Comparison of ENCODE assay signal across 30 cellular contexts in the genomic region with DNA sequence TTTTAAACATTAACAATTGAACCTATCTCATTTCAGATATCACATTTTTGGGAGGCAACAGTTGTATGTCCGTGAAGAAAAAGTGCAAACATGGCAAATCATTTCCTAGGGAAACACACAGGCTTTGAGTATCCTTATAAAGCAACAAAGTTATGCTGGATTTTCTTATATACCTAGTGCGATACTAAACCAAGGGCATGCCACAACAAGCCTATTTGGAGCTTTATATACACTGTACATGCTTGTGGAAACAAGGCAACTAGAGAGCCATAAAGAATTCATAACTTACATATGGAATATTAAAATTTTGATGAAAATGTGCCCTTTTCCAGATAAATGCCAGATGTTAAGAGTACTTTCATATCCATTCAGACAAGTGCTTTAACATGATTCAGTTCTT.
"Had no signal": no experiment of that assay in that cellular context is flagged by ENCODE, and none has a peak within 500 bp of the region (broad histone marks: within the 10 kb centered on the region; RNA-seq: fewer than 3 reads in every experiment).

No MANE protein-coding gene starts in this region.

- H3K27ac ChIP-seq: adrenal gland, ascending aorta, gastroesophageal sphincter, lower lobe of right lung, prostate gland, tibial artery had no signal

- H3K36me3 Mint-ChIP-seq: activated CD4-positive, alpha-beta memory T cell treated with anti-CD3 and anti-CD28 coated beads for 36 hours; activated naive CD8-positive, alpha-beta T cell treated with anti-CD3 and anti-CD28 coated beads for 36 hours; immature natural killer cell; stimulated activated naive B cell treated with anti-CD40 and anti-IgM and Interleukin-4, amounts not matched to agents 10 μg/mL and 1 μg/mL and 100 μg/mL, for 72 hours had no signal

- ATAC-seq: gastroesophageal sphincter; left lobe of liver; lower lobe of right lung; sciatic nerve; stimulated activated naive B cell treated with anti-CD40 and anti-IgM and Interleukin-4, amounts not matched to agents 10 μg/mL and 1 μg/mL and 100 μg/mL, for 72 hours had no signal

- H3K4me3 Mint-ChIP-seq: activated CD4-positive, alpha-beta memory T cell treated with anti-CD3 and anti-CD28 coated beads for 36 hours; activated CD4-positive, alpha-beta T cell treated with anti-CD3 and anti-CD28 coated beads, Interleukin-2, amount 10 ng/mL, durations not matched to agents 24 days and 14 days; activated naive CD4-positive, alpha-beta T cell treated with anti-CD3 and anti-CD28 coated beads for 36 hours; activated naive CD8-positive, alpha-beta T cell treated with anti-CD3 and anti-CD28 coated beads for 36 hours; activated T-helper 1 cell treated with anti-CD3 and anti-CD28 coated beads, Interleukin-12 subunit alpha, Interleukin-12 subunit beta, Interleukin-2, Interleukin-4 antibody, amounts not matched to agents 30 ng/mL and 10 ng/mL and 1 ng/mL, durations not matched to agents 14 hours and 24 hours and 36 hours; immature natural killer cell; nephron; stimulated activated naive B cell treated with anti-CD40 and anti-IgM and Interleukin-4, amounts not matched to agents 10 μg/mL and 1 μg/mL and 100 μg/mL, for 72 hours had no signal

- H3K27me3 ChIP-seq: adrenal gland, ascending aorta, brain microvascular endothelial cell, gastroesophageal sphincter, suprapubic skin, tibial artery had no signal

- H3K9me3 Mint-ChIP-seq: activated CD4-positive, alpha-beta memory T cell treated with anti-CD3 and anti-CD28 coated beads for 36 hours; activated CD4-positive, alpha-beta T cell treated with anti-CD3 and anti-CD28 coated beads, Interleukin-2, amount 10 ng/mL, durations not matched to agents 24 days and 14 days; activated naive CD4-positive, alpha-beta T cell treated with anti-CD3 and anti-CD28 coated beads for 36 hours; activated naive CD8-positive, alpha-beta T cell treated with anti-CD3 and anti-CD28 coated beads for 36 hours; activated T-helper 1 cell treated with anti-CD3 and anti-CD28 coated beads, Interleukin-12 subunit alpha, Interleukin-12 subunit beta, Interleukin-2, Interleukin-4 antibody, amounts not matched to agents 30 ng/mL and 10 ng/mL and 1 ng/mL, durations not matched to agents 14 hours and 24 hours and 36 hours; immature natural killer cell; nephron; stimulated activated naive B cell treated with anti-CD40 and anti-IgM and Interleukin-4, amounts not matched to agents 10 μg/mL and 1 μg/mL and 100 μg/mL, for 72 hours had no signal

- H3K9me3 ChIP-seq: adrenal gland, ascending aorta, gastroesophageal sphincter, lower lobe of right lung, prostate gland, suprapubic skin, tibial artery had no signal

- H3K27me3 Mint-ChIP-seq: activated CD4-positive, alpha-beta memory T cell treated with anti-CD3 and anti-CD28 coated beads for 36 hours had no signal

- H3K4me1 ChIP-seq: adrenal gland, prostate gland had no signal

- H3K36me3 ChIP-seq: adrenal gland, ascending aorta, brain microvascular endothelial cell, gastroesophageal sphincter, lower lobe of right lung, prostate gland, suprapubic skin, tibial artery had no signal

- H3K4me3 ChIP-seq: adrenal gland, ascending aorta, gastroesophageal sphincter, lower lobe of right lung, prostate gland, skin epidermis, suprapubic skin, tibial artery had no signal

- DNase-seq: activated CD4-positive, alpha-beta memory T cell treated with anti-CD3 and anti-CD28 coated beads for 36 hours; activated CD4-positive, alpha-beta T cell treated with anti-CD3 and anti-CD28 coated beads, Interleukin-2, amount 10 ng/mL, durations not matched to agents 24 days and 14 days; activated CD4-positive, CD25-positive, alpha-beta regulatory T cell treated with anti-CD3 and anti-CD28 coated beads, Interleukin-2, amount 50 U/mL, for 72 hours; activated CD8-positive, alpha-beta memory T cell treated with anti-CD3 and anti-CD28 coated beads, Interleukin-2, amount 50 U/mL, for 4 hours; activated effector memory CD4-positive, alpha-beta T cell treated with anti-CD3 and anti-CD28 coated beads, Interleukin-2, amount 50 U/mL, for 16 hours; activated naive CD4-positive, alpha-beta T cell treated with anti-CD3 and anti-CD28 coated beads for 36 hours; activated naive CD8-positive, alpha-beta T cell treated with anti-CD3 and anti-CD28 coated beads for 36 hours; activated T-cell treated with anti-CD3 and anti-CD28 coated beads, Interleukin-2, amount 50 U/mL, for 1 hour; adrenal gland; brain microvascular endothelial cell; central memory CD4-positive, alpha-beta T cell; hypothalamus; immature natural killer cell; lower lobe of right lung; retina; stimulated activated CD4-positive, alpha-beta T cell treated with anti-CD3 and anti-CD28 coated beads, Interleukin-1b, Interleukin-23, amount 100 ng/mL, for 48 hours; stimulated activated CD4-positive, alpha-beta T cell treated with anti-CD3 and anti-CD28 coated beads, Interleukin-4, amount 100 ng/mL, for 4 hours; stimulated activated CD8-positive, alpha-beta memory T cell treated with anti-CD3 and anti-CD28 coated beads, Interleukin-4, amount 100 ng/mL, for 48 hours; stimulated activated naive B cell treated with anti-CD40 and anti-IgM and Interleukin-4, amounts not matched to agents 10 μg/mL and 1 μg/mL and 100 μg/mL, for 72 hours; T-helper 9 cell; tibial artery had no signal

- H3K27ac Mint-ChIP-seq: activated CD4-positive, alpha-beta memory T cell treated with anti-CD3 and anti-CD28 coated beads for 36 hours; activated CD4-positive, alpha-beta T cell treated with anti-CD3 and anti-CD28 coated beads, Interleukin-2, amount 10 ng/mL, durations not matched to agents 24 days and 14 days; activated naive CD4-positive, alpha-beta T cell treated with anti-CD3 and anti-CD28 coated beads for 36 hours; activated naive CD8-positive, alpha-beta T cell treated with anti-CD3 and anti-CD28 coated beads for 36 hours; activated T-helper 1 cell treated with anti-CD3 and anti-CD28 coated beads, Interleukin-12 subunit alpha, Interleukin-12 subunit beta, Interleukin-2, Interleukin-4 antibody, amounts not matched to agents 30 ng/mL and 10 ng/mL and 1 ng/mL, durations not matched to agents 14 hours and 24 hours and 36 hours; immature natural killer cell; nephron; stimulated activated naive B cell treated with anti-CD40 and anti-IgM and Interleukin-4, amounts not matched to agents 10 μg/mL and 1 μg/mL and 100 μg/mL, for 72 hours had no signal

- H3K4me1 Mint-ChIP-seq: immature natural killer cell; stimulated activated naive B cell treated with anti-CD40 and anti-IgM and Interleukin-4, amounts not matched to agents 10 μg/mL and 1 μg/mL and 100 μg/mL, for 72 hours had no signal
